In genomic region chr9:34522971-34523797, GRCh38 we compare ENCODE assay signal across 8 cellular contexts. TPM values are rescaled to one million over a fixed set of nuclear protein-coding genes. Genes with fewer than 3 reads are reported as not detected.
DNase-seq lines count a peak whose midpoint lies in the region; ATAC-seq and TF ChIP-seq lines count a peak whose summit lies in the region.

ENHO (minus strand) TSS chr9:34522990; CDS start chr9:34521695, 1,295 bp downstream.

- H3K9me3 Mint-ChIP-seq in activated CD4-positive, alpha-beta memory T cell treated with anti-CD3 and anti-CD28 coated beads, Interleukin-2, amount 10 ng/mL, durations not matched to agents 7 days and 5 days = no peaks in the 10 kb centered on the region

- DNase-seq in Ammon's horn (ENCODE audit: low spot score) = peak; percentile 93
- peak; percentile 97 for DNase-seq in NCI-H748 (lab: John Stamatoyannopoulos, UW; ENCODE audit: unreplicated experiment)
- peak; percentile 91 for DNase-seq in activated CD4-positive, alpha-beta memory T cell treated with anti-CD3 and anti-CD28 coated beads, Interleukin-2, amount 10 ng/mL, durations not matched to agents 7 days and 5 days
- DNase-seq in dorsolateral prefrontal cortex = peak; percentile 77 to 95 (median 88)
- peak; percentile 80 to 97 for DNase-seq in lower leg skin (ENCODE audit: low spot score in 2 of 2)
- DNase-seq in stimulated activated CD4-positive, alpha-beta T cell treated with anti-CD3 and anti-CD28 coated beads, Interleukin-4, amount 100 ng/mL, for 1 hour = peak; percentile 88

- TF ChIP-seq CTCF in dorsolateral prefrontal cortex (IDR thresholded peaks at IDR 0.05 in 54 of 56, conservative IDR thresholded peaks at IDR 0.05 in 2 of 56; ENCODE audit: low read depth in 1 of 56, partially characterized antibody in 56 of 56) = peak in 26 of 56 donors; percentile 8 to 54 (median 22)
- no peak for TF ChIP-seq CTCF in lower leg skin (IDR thresholded peaks at IDR 0.05)

- intact Hi-C loops in dorsolateral prefrontal cortex (cut with DNase I) (loop anchor here (1.0 kb wide), 2 partner anchors 21 to 23 kb away; no protein-coding TSS in a partner anchor), lower leg skin (cut with DNase I; ENCODE audit: low total_unique reads) (no loop called here)

- no peaks in the 10 kb centered on the region for H3K27me3 ChIP-seq in dorsolateral prefrontal cortex

- peak within 1 kb of the TSS; percentile 40 for H3K27ac Mint-ChIP-seq in activated CD4-positive, alpha-beta memory T cell treated with anti-CD3 and anti-CD28 coated beads, Interleukin-2, amount 10 ng/mL, durations not matched to agents 7 days and 5 days

- H3K36me3 Mint-ChIP-seq in activated CD4-positive, alpha-beta memory T cell treated with anti-CD3 and anti-CD28 coated beads, Interleukin-2, amount 10 ng/mL, durations not matched to agents 7 days and 5 days (ENCODE audit: low read depth) = no peaks in the 10 kb centered on the region

- WGBS in lower leg skin, 2 donors = 5 to 10% methylated on average over 28 to 48 of the region's 63 CpGs

- no peak for TF ChIP-seq POLR2A in lower leg skin (IDR thresholded peaks at IDR 0.05)

- CTCF ChIA-PET in activated CD4-positive, alpha-beta memory T cell treated with anti-CD3 and anti-CD28 coated beads, Interleukin-2, amount 10 ng/mL, durations not matched to agents 7 days and 5 days (lab: Charles Lee) = interaction anchor here (0.6 to 1.2 kb wide), 4 partner anchors 22 to 189 kb away, joined by 3 to 5 read pairs (median 4); no protein-coding TSS in a partner anchor

- peak; percentile 92 for ATAC-seq in GM19351 (IDR thresholded peaks at IDR 0.05; ENCODE audit: unreplicated experiment)
- ATAC-seq in HG03460 (IDR thresholded peaks at IDR 0.05; ENCODE audit: unreplicated experiment) = peak; percentile 82

- peak within 1 kb of the TSS; percentile 65 for H3K4me3 Mint-ChIP-seq in activated CD4-positive, alpha-beta memory T cell treated with anti-CD3 and anti-CD28 coated beads, Interleukin-2, amount 10 ng/mL, durations not matched to agents 7 days and 5 days

- peaks cover 35% of the 10 kb centered on the region for H3K27me3 Mint-ChIP-seq in activated CD4-positive, alpha-beta memory T cell treated with anti-CD3 and anti-CD28 coated beads, Interleukin-2, amount 10 ng/mL, durations not matched to agents 7 days and 5 days

- peak within 1 kb of the TSS in 57 of 59 donors; percentile 28 to 94 (median 80) for H3K27ac ChIP-seq in dorsolateral prefrontal cortex

- POLR2A ChIA-PET in activated CD4-positive, alpha-beta memory T cell treated with anti-CD3 and anti-CD28 coated beads, Interleukin-2, amount 10 ng/mL, durations not matched to agents 7 days and 5 days (lab: Charles Lee) = interaction anchor here (0.7 kb wide), 1 partner anchor 9 kb away, joined by 4 read pairs; no protein-coding TSS in a partner anchor

- peak within 1 kb of the TSS; percentile 41 to 79 (median 68) for H3K4me3 ChIP-seq in dorsolateral prefrontal cortex
- peak within 1 kb of the TSS; percentile 30 for H3K4me3 ChIP-seq in lower leg skin (ENCODE audit: low read depth, poor library complexity, severe bottlenecking)

- peaks cover 18% of the 10 kb centered on the region for H3K4me1 Mint-ChIP-seq in activated CD4-positive, alpha-beta memory T cell treated with anti-CD3 and anti-CD28 coated beads, Interleukin-2, amount 10 ng/mL, durations not matched to agents 7 days and 5 days

RNA-seq across cellular contexts. Expression of gene ENHO, which starts in this region (rescaled TPM):
- not detected for total RNA-seq in activated CD4-positive, alpha-beta memory T cell treated with anti-CD3 and anti-CD28 coated beads, Interleukin-2, amount 10 ng/mL, durations not matched to agents 7 days and 5 days
- 100 to 1,000 TPM in 101 of 120 experiments, 10 to 100 TPM in 19; 56.2 to 336 (median 124) TPM for total RNA-seq in dorsolateral prefrontal cortex
- total RNA-seq in lower leg skin = 1 to 10 TPM in 2 of 4 donors, under 1 TPM in 1, not detected in 1; 0.91 to 7.6 (median 2.6) TPM

Comparison
In these comparisons a context has a peak if more than half of its experiments do, and no peak if none do; other contexts are left out.
1. Peak in every context shown above with its lines: DNase-seq, ATAC-seq, H3K4me3 ChIP-seq and H3K27ac ChIP-seq.
2. RNA of gene ENHO (total RNA-seq): 56.2 to 336 TPM in dorsolateral prefrontal cortex; 0.91 to 7.6 TPM in lower leg skin and not detected in activated CD4-positive, alpha-beta memory T cell treated with anti-CD3 and anti-CD28 coated beads, Interleukin-2, amount 10 ng/mL, durations not matched to agents 7 days and 5 days; every median in the first group is over 4 times any median in the second.
3. Peak in DNase-seq in activated CD4-positive, alpha-beta memory T cell treated with anti-CD3 and anti-CD28 coated beads, Interleukin-2, amount 10 ng/mL, durations not matched to agents 7 days and 5 days; RNA of the gene not detected or under 1 TPM.